In the genomic region with DNA sequence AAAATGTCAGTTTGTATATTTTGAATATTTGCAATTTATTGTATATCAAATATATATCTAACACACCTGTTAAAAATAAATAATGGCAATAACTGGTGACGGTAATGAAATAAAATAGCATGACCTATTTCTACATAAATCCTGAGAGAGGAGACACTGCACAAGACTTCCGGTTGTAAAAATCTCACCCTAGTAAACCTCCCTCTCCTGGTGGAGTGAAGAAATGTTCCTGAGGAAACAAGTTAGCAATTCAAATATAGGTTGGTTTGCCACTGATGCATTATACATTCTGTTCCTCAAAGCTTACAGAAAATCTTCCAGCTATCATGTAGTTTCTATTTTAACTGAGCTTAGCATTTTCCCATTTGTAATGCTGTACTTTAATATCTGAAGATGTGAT, we compare ENCODE assay signal across 9 cellular contexts.
DNase-seq lines count a peak whose midpoint lies in the region; ATAC-seq, FAIRE-seq and TF ChIP-seq lines count a peak whose summit lies in the region.
"Had no signal": no experiment of that assay in that cellular context is flagged by ENCODE, and none has a peak within 500 bp of the region (broad histone marks: within the 10 kb centered on the region; RNA-seq: fewer than 3 reads in every experiment).

No MANE protein-coding gene starts in this region.

- ATAC-seq in SK-N-SH treated with all-trans-retinoic acid at 6 μM for 48 hours, result peak; percentile 67; the same call in 2 of the 3 replicates
- ATAC-seq in HG03139 (IDR thresholded peaks at IDR 0.05; ENCODE audit: unreplicated experiment), result no peak
- no peak for ATAC-seq in activated CD4-positive, CD25-positive, alpha-beta regulatory T cell treated with anti-CD3 and anti-CD28 coated beads, Interleukin-2, amount 50 U/mL, for 24 hours
- ATAC-seq: HCT116 had no signal

- no peak for FAIRE-seq in GM19239 (lab: Jason Lieb, UNC)

- TF ChIP-seq CTCF in GM12872 (IDR thresholded peaks at IDR 0.05; ENCODE audit: insufficient read depth, low read depth, low read length), result 0 out of 3 replicates have a peak, but pooled peaks have one; percentile 4

- DNase-seq in LHCN-M2 (ENCODE audit: low read depth), result peak; percentile 34
- DNase-seq in left kidney (ENCODE audit: low read depth, low spot score), result peak; percentile 27
- no peak for DNase-seq in NCI-H1930 (lab: John Stamatoyannopoulos, UW)
- no peak for DNase-seq in GM19239 (ENCODE audit: insufficient read length, low spot score)

TF ChIP-seq in SK-N-SH treated with all-trans-retinoic acid at 6 μM for 48 hours, 23 proteins besides CTCF, POLR2A, EP300 and RAD21:
- no peak for TF ChIP-seq ZNF70 (CRISPR knock-in tag; IDR thresholded peaks at IDR 0.05)
- TF ChIP-seq, protein P1, sequence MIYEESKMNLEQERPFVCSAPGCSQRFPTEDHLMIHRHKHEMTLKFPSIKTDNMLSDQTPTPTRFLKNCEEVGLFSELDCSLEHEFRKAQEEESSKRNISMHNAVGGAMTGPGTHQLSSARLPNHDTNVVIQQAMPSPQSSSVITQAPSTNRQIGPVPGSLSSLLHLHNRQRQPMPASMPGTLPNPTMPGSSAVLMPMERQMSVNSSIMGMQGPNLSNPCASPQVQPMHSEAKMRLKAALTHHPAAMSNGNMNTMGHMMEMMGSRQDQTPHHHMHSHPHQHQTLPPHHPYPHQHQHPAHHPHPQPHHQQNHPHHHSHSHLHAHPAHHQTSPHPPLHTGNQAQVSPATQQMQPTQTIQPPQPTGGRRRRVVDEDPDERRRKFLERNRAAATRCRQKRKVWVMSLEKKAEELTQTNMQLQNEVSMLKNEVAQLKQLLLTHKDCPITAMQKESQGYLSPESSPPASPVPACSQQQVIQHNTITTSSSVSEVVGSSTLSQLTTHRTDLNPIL (CRISPR knock-in tag; IDR thresholded peaks at IDR 0.05; ENCODE audit: low read depth), result no peak
- TF ChIP-seq ISL1 (CRISPR knock-in tag; IDR thresholded peaks at IDR 0.05), result no peak
- no peak for TF ChIP-seq BACH2 (CRISPR knock-in tag; IDR thresholded peaks at IDR 0.05; ENCODE audit: borderline replicate concordance)
- TF ChIP-seq OSR1 (CRISPR knock-in tag; IDR thresholded peaks at IDR 0.05), result no peak
- TF ChIP-seq CSDC2 (CRISPR knock-in tag; IDR thresholded peaks at IDR 0.05), result no peak
- TF ChIP-seq PPARA (CRISPR knock-in tag; IDR thresholded peaks at IDR 0.05; ENCODE audit: borderline replicate concordance), result no peak
- no peak for TF ChIP-seq ARNTL (CRISPR knock-in tag; IDR thresholded peaks at IDR 0.05; ENCODE audit: borderline replicate concordance, low read depth)
- TF ChIP-seq, protein P2, sequence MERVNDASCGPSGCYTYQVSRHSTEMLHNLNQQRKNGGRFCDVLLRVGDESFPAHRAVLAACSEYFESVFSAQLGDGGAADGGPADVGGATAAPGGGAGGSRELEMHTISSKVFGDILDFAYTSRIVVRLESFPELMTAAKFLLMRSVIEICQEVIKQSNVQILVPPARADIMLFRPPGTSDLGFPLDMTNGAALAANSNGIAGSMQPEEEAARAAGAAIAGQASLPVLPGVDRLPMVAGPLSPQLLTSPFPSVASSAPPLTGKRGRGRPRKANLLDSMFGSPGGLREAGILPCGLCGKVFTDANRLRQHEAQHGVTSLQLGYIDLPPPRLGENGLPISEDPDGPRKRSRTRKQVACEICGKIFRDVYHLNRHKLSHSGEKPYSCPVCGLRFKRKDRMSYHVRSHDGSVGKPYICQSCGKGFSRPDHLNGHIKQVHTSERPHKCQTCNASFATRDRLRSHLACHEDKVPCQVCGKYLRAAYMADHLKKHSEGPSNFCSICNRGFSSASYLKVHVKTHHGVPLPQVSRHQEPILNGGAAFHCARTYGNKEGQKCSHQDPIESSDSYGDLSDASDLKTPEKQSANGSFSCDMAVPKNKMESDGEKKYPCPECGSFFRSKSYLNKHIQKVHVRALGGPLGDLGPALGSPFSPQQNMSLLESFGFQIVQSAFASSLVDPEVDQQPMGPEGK (CRISPR knock-in tag; IDR thresholded peaks at IDR 0.05; ENCODE audit: borderline replicate concordance), result no peak
- TF ChIP-seq, protein P3, sequence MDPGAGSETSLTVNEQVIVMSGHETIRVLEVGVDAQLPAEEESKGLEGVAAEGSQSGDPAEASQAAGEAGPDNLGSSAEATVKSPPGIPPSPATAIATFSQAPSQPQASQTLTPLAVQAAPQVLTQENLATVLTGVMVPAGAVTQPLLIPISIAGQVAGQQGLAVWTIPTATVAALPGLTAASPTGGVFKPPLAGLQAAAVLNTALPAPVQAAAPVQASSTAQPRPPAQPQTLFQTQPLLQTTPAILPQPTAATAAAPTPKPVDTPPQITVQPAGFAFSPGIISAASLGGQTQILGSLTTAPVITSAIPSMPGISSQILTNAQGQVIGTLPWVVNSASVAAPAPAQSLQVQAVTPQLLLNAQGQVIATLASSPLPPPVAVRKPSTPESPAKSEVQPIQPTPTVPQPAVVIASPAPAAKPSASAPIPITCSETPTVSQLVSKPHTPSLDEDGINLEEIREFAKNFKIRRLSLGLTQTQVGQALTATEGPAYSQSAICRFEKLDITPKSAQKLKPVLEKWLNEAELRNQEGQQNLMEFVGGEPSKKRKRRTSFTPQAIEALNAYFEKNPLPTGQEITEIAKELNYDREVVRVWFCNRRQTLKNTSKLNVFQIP (CRISPR knock-in tag; IDR thresholded peaks at IDR 0.05; ENCODE audit: borderline replicate concordance, low read depth), result no peak

Comparison
In these comparisons a context has a peak if more than half of its experiments do, and no peak if none do; other contexts are left out.
1. DNase-seq: peak in LHCN-M2 (single experiment) and left kidney (single experiment); none in NCI-H1930 (0 of 2) and GM19239 (single experiment).